Comparison of ENCODE assay signal across 23 cellular contexts in genomic region chr5:135008981-135009735, GRCh38. TPM values are rescaled to one million over a fixed set of nuclear protein-coding genes. Genes with fewer than 3 reads are reported as not detected.
DNase-seq lines count a peak whose midpoint lies in the region; ATAC-seq and TF ChIP-seq lines count a peak whose summit lies in the region.
"Had no signal": no experiment of that assay in that cellular context is flagged by ENCODE, and none has a peak within 500 bp of the region (broad histone marks: within the 10 kb centered on the region; RNA-seq: fewer than 3 reads in every experiment).

No MANE protein-coding gene starts in this region.

- H3K27me3 ChIP-seq in ovary = no peaks in the 10 kb centered on the region
- H3K27me3 ChIP-seq: thyroid gland had no signal

- H3K4me1 ChIP-seq in ovary (ENCODE audit: insufficient read depth) = no peaks in the 10 kb centered on the region

- no peak for ATAC-seq in activated CD4-positive, CD25-positive, alpha-beta regulatory T cell treated with anti-CD3 and anti-CD28 coated beads, Interleukin-2, amount 50 U/mL, for 24 hours
- ATAC-seq: effector memory CD8-positive, alpha-beta T cell; right cardiac atrium had no signal

- no peak overlapping the region for H3K4me3 ChIP-seq in ovary
- H3K4me3 ChIP-seq: thyroid gland had no signal

- 84 to 90% (median 87%) methylated on average over 12 to 13 of the region's 13 CpGs for WGBS in ovary, 3 donors

- TF ChIP-seq POLR2A in ovary (IDR thresholded peaks at IDR 0.05) = no peak

- H3K27ac ChIP-seq in ovary = no peak overlapping the region
- H3K27ac ChIP-seq: thyroid gland had no signal

- no peak for TF ChIP-seq EP300 in ovary (IDR thresholded peaks at IDR 0.05)

- intact Hi-C loops in ovary (cut with DNase I) = no loop called here

- H3K9me3 ChIP-seq in ovary = no peaks in the 10 kb centered on the region
- H3K9me3 ChIP-seq: thyroid gland had no signal

- TF ChIP-seq CTCF in ovary (IDR thresholded peaks at IDR 0.05) = no peak

- peak; percentile 97 for DNase-seq in DMS53 (lab: John Stamatoyannopoulos, UW)
- peak; percentile 92 for DNase-seq in NCI-H146 (lab: John Stamatoyannopoulos, UW)
- DNase-seq in RPMI8226 = peak; percentile 19
- peak; percentile 81 for DNase-seq in mesenteric fat pad (ENCODE audit: low spot score)
- DNase-seq in stimulated activated CD4-positive, alpha-beta T cell treated with anti-CD3 and anti-CD28 coated beads, Interleukin-4, amount 100 ng/mL, for 1 hour = no peak
- no peak for DNase-seq in ovary
- DNase-seq: activated B cell treated with CpG ODN at 0.5 μM for 24 hours; activated CD4-positive, alpha-beta memory T cell treated with anti-CD3 and anti-CD28 coated beads, Interleukin-2, amount 10 ng/mL, durations not matched to agents 7 days and 5 days; activated naive CD4-positive, alpha-beta T cell treated with Interleukin-2 at 50 U/mL for 16 hours; activated T-cell treated with anti-CD3 and anti-CD28 coated beads, Interleukin-2, amount 50 U/mL, for 24 hours; CD8-positive, alpha-beta memory T cell; effector memory CD8-positive, alpha-beta T cell; Karpas-422; NCI-H1092 treated with DMSO at 0.1 percent for 48 hours; NCI-H446 treated with DMSO at 0.1 percent for 48 hours; OCI-M1; right cardiac atrium; stimulated activated naive CD4-positive, alpha-beta T cell; thyroid gland had no signal

- H3K36me3 ChIP-seq in ovary = no peaks in the 10 kb centered on the region
- H3K36me3 ChIP-seq: thyroid gland had no signal

RNA-seq across cellular contexts. Expression of gene PITX1, which starts 24.9 kb away (rescaled TPM):
- total RNA-seq in mesenteric fat pad = 0.13 TPM
- 1 to 10 TPM in 2 of 7 donors, under 1 TPM in 4, not detected in 1; 0.11 to 3.1 (median 0.76) TPM for total RNA-seq in ovary
- polyA plus RNA-seq in ovary = under 1 TPM; 0.12 to 0.45 TPM
- total RNA-seq: activated B cell treated with CpG ODN at 0.5 μM for 24 hours; CD8-positive, alpha-beta memory T cell; cerebellum; H1; liver had no signal
- polyA plus RNA-seq: CD8-positive, alpha-beta memory T cell had no signal

RNA-seq across cellular contexts. Expression of gene CATSPER3, which starts 41.5 kb away (rescaled TPM):
- 0.61 TPM for total RNA-seq in mesenteric fat pad
- under 1 TPM; 0.36 to 0.85 (median 0.63) TPM for total RNA-seq in ovary
- polyA plus RNA-seq in ovary = under 1 TPM; 0.45 to 0.57 TPM
- total RNA-seq: H1 had no signal

Comparison
In these comparisons a context has a peak if more than half of its experiments do, and no peak if none do; other contexts are left out.
1. DNase-seq: peak in DMS53 (single experiment), NCI-H146 (single experiment), RPMI8226 (single experiment) and mesenteric fat pad (single experiment); none in stimulated activated CD4-positive, alpha-beta T cell treated with anti-CD3 and anti-CD28 coated beads, Interleukin-4, amount 100 ng/mL, for 1 hour (single experiment) and ovary (0 of 5).